In genomic region chr12:48851883-48852733, GRCh38 we compare ENCODE assay signal across 8 cellular contexts. TPM values are rescaled to one million over a fixed set of nuclear protein-coding genes. Genes with fewer than 3 reads are reported as not detected.
A peak's percentile ranks its signal among the peaks of the same experiment; 100 is the strongest.
DNase-seq lines count a peak whose midpoint lies in the region; TF ChIP-seq lines count a peak whose summit lies in the region.

Gene DDX23 (minus strand): TSS chr12:48852163. CDS start chr12:48845782, 6,381 bp downstream.

- H2BK20ac ChIP-seq in H9 (ENCODE audit: low read depth, low read length, poor library complexity, severe bottlenecking), result no peak within 1 kb of the TSS

- H3K36me3 ChIP-seq in MG63 (peaks cover 17% of the 10 kb centered on the region), neural cell (ENCODE audit: insufficient read depth, low read length) (no peaks in the 10 kb centered on the region), stomach (peaks cover 0 to 27% (median 17%) of the 10 kb centered on the region in 4 donors)

- H3K9me3 ChIP-seq in H9 (ENCODE audit: control insufficient read depth, low read depth, low read length), result no peaks in the 10 kb centered on the region
- H3K9me3 ChIP-seq in MG63, result no peaks in the 10 kb centered on the region
- H3K9me3 ChIP-seq in neural cell (ENCODE audit: low read length), result no peaks in the 10 kb centered on the region
- H3K9me3 ChIP-seq in stomach, result no peaks in the 10 kb centered on the region

- H3K9ac ChIP-seq in H9 (ENCODE audit: extremely low read depth, insufficient read length, low read length) (peak within 1 kb of the TSS; percentile 99), neural cell (ENCODE audit: low read length) (peak within 1 kb of the TSS; percentile 88)

- H3K36me3 Mint-ChIP-seq in H9 (ENCODE audit: insufficient read depth in 1 of 3, low read depth in 3 of 3), result peaks cover 1 to 17% (median 3%) of the 10 kb centered on the region in 3 experiments; a peak in 4 of 7 replicates

- H3K14ac ChIP-seq in H9 (ENCODE audit: insufficient read depth, low read length), result peak within 1 kb of the TSS; percentile 91

- H3K4me3 Mint-ChIP-seq in H9, result peak within 1 kb of the TSS; percentile 96 to 98

- WGBS in H9 (ENCODE audit: extremely low coverage, insufficient read length, low lambda C conversion rate), result no CpG with 5 or more reads among the region's 53 CpGs
- 0 to 1% (median 0%) methylated on average over 36 to 53 of the region's 53 CpGs for WGBS in stomach, 5 donors

- H4K5ac ChIP-seq in H9 (ENCODE audit: insufficient read length, low read depth, low read length), result peak within 1 kb of the TSS; percentile 44

- no peaks in the 10 kb centered on the region for H3K27me3 ChIP-seq in H9 (ENCODE audit: insufficient read depth, low read length)
- H3K27me3 ChIP-seq in MG63, result no peaks in the 10 kb centered on the region
- H3K27me3 ChIP-seq in neural cell (ENCODE audit: insufficient read depth, low read depth, low read length), result no peaks in the 10 kb centered on the region
- H3K27me3 ChIP-seq in stomach, result no peaks in the 10 kb centered on the region

- H2AFZ ChIP-seq in H9 (ENCODE audit: low read length) (no peak within 1 kb of the TSS), neural cell (ENCODE audit: low read depth, low read length) (peak within 1 kb of the TSS; percentile 69)

- peak within 1 kb of the TSS; percentile 62 for H3K4me2 ChIP-seq in H9 (ENCODE audit: insufficient read depth, insufficient read length, low read length)
- H3K4me2 ChIP-seq in neural cell (ENCODE audit: low read length), result peak within 1 kb of the TSS; percentile 78

- H2BK120ac ChIP-seq in H9 (ENCODE audit: low read depth, low read length, poor library complexity, severe bottlenecking), result peak within 1 kb of the TSS; percentile 96

- H2BK15ac ChIP-seq in H9 (ENCODE audit: low read depth, low read length), result no peak within 1 kb of the TSS

- H4K20me1 ChIP-seq in H9 (ENCODE audit: control insufficient read depth, insufficient read depth, insufficient read length) (no peaks in the 10 kb centered on the region), neural cell (ENCODE audit: insufficient read depth) (no peaks in the 10 kb centered on the region)

- no peaks in the 10 kb centered on the region for H3K27me3 Mint-ChIP-seq in H9 (ENCODE audit: low read depth)

- no peaks in the 10 kb centered on the region for H3F3A ChIP-seq in neural cell (ENCODE audit: insufficient read depth, low read length, poor library complexity, severe bottlenecking)

- no peaks in the 10 kb centered on the region for H3K9me3 Mint-ChIP-seq in H9

- H3K4me1 ChIP-seq in H9 (ENCODE audit: insufficient read depth, low read length) (0 out of 2 replicates have a peak, but pooled peaks cover 5% of the 10 kb centered on the region), stomach (peaks cover 18 to 51% (median 38%) of the 10 kb centered on the region in 4 donors)

- H3K23ac ChIP-seq in H9 (ENCODE audit: insufficient read length, low read depth, low read length), result no peak within 1 kb of the TSS

- H3K4me3 ChIP-seq in MG63 (peak within 1 kb of the TSS; percentile 89), neural cell (ENCODE audit: low read length) (peak within 1 kb of the TSS; percentile 95), stomach (peak within 1 kb of the TSS; percentile 64 to 98 (median 96))

- TF ChIP-seq EP300 in neural cell (conservative IDR thresholded peaks at IDR 0.05; ENCODE audit: poor library complexity, severe bottlenecking) (peak; percentile 63), stomach (IDR thresholded peaks at IDR 0.05) (peak; percentile 78)

- H2BK12ac ChIP-seq in H9 (ENCODE audit: insufficient read length, low read depth, low read length), result no peak within 1 kb of the TSS

- H2AK5ac ChIP-seq in H9 (ENCODE audit: insufficient read length, low read length), result no peak within 1 kb of the TSS

- DNase-seq in ELR (ENCODE audit: low read depth), result peak; percentile 98
- DNase-seq in H9, result peak; percentile 99
- DNase-seq in MG63, result peak; percentile 97
- peak; percentile 93 for DNase-seq in SHP77 treated with DMSO at 0.1 percent for 48 hours (lab: John Stamatoyannopoulos, UW)
- peak; percentile 97 for DNase-seq in activated effector memory CD4-positive, alpha-beta T cell treated with anti-CD3 and anti-CD28 coated beads, Interleukin-2, amount 50 U/mL, for 16 hours
- DNase-seq in fibroblast of the conjunctiva (ENCODE audit: low read depth), result peak; percentile 96
- peak; percentile 94 for DNase-seq in stomach

- no peak within 1 kb of the TSS for H2BK5ac ChIP-seq in H9 (ENCODE audit: insufficient read length, low read length)

- peak within 1 kb of the TSS; percentile 91 to 98 (median 97) for H3K27ac Mint-ChIP-seq in H9

- no peak within 1 kb of the TSS for H4K91ac ChIP-seq in H9 (ENCODE audit: insufficient read length, low read depth, low read length)

- intact Hi-C loops in stomach (cut with DNase I; ENCODE audit: low total_unique reads), result no loop called here

- peak within 1 kb of the TSS; percentile 80 for H3K18ac ChIP-seq in H9 (ENCODE audit: insufficient read length, low read depth, low read length)

- H3K79me1 ChIP-seq in H9 (ENCODE audit: insufficient read depth, low read depth, low read length, poor library complexity, severe bottlenecking), result peaks cover 6% of the 10 kb centered on the region

- TF ChIP-seq CTCF in H9 (conservative IDR thresholded peaks at IDR 0.05), result no peak
- TF ChIP-seq CTCF in neural cell (IDR thresholded peaks at IDR 0.05; ENCODE audit: poor library complexity, severe bottlenecking), result peak; percentile 22
- TF ChIP-seq CTCF in stomach (IDR thresholded peaks at IDR 0.05), result peak in 1 of 7 experiments; percentile 25

- no peak within 1 kb of the TSS for H3T11ph ChIP-seq in H9 (ENCODE audit: low read length)

- no peak within 1 kb of the TSS for H3K56ac ChIP-seq in H9 (ENCODE audit: insufficient read length, low read depth, low read length)

- TF ChIP-seq POLR2A in stomach (IDR thresholded peaks at IDR 0.05), result no peak

- peak; percentile 30 for TF ChIP-seq RAD21 in neural cell (conservative IDR thresholded peaks at IDR 0.05)

- peaks cover 14% of the 10 kb centered on the region; the same call in 1 of the 2 replicates for H3K79me2 ChIP-seq in H9 (ENCODE audit: insufficient read depth, low read length)
- peaks cover 21% of the 10 kb centered on the region for H3K79me2 ChIP-seq in neural cell (replicated peaks; ENCODE audit: insufficient read depth, low read length)

- H3K9me2 ChIP-seq in neural cell (ENCODE audit: insufficient read depth, low read length), result no peaks in the 10 kb centered on the region

- H3K4ac ChIP-seq in H9 (ENCODE audit: low read depth, low read length), result peak within 1 kb of the TSS; percentile 26; the same call in 1 of the 2 replicates

- no peak within 1 kb of the TSS for H3K27ac ChIP-seq in H9 (ENCODE audit: insufficient read length, low read depth, low read length)
- peak within 1 kb of the TSS; percentile 72 for H3K27ac ChIP-seq in neural cell (ENCODE audit: low read length)
- peak within 1 kb of the TSS; percentile 76 to 94 (median 91) for H3K27ac ChIP-seq in stomach

- H3K23me2 ChIP-seq in H9 (ENCODE audit: insufficient read length, low read depth, low read length, poor library complexity, severe bottlenecking), result no peaks in the 10 kb centered on the region

- peaks cover 14 to 19% of the 10 kb centered on the region in 2 experiments for H3K4me1 Mint-ChIP-seq in H9

- H4K8ac ChIP-seq in H9 (replicated peaks; ENCODE audit: insufficient read length, low read depth, low read length), result no peak within 1 kb of the TSS

TF ChIP-seq in neural cell, 6 proteins besides CTCF, POLR2A, EP300 and RAD21:
- TF ChIP-seq POLR2AphosphoS5 (IDR thresholded peaks at IDR 0.05) (peak; percentile 91), EZH2 (IDR thresholded peaks at IDR 0.05; ENCODE audit: borderline replicate concordance, insufficient read depth, low read length, poor library complexity, severe bottlenecking) (no peak), MXI1 (conservative IDR thresholded peaks at IDR 0.05; ENCODE audit: poor library complexity, severe bottlenecking) (peak; percentile 89), REST (IDR thresholded peaks at IDR 0.05; ENCODE audit: borderline replicate concordance) (peak; percentile 80), SMC3 (conservative IDR thresholded peaks at IDR 0.05; ENCODE audit: poor library complexity) (peak; percentile 35), TAF1 (IDR thresholded peaks at IDR 0.05; ENCODE audit: low read depth) (peak; percentile 43)

RNA-seq across cellular contexts. Expression of gene DDX23, which starts in this region (rescaled TPM):
- total RNA-seq in H9 (2021) (98.1 and 104 TPM in 2 replicates), stomach (10 to 100 TPM; 31.3 to 88.1 (median 82.2) TPM)
- total RNA-seq in MG63 (2014; rRNA removed; shearing (Covaris generic); ENCODE audit: low replicate concordance), result 76.0 and 85.0 TPM in 2 replicates
- polyA plus RNA-seq in neural cell (94.6 and 96.5 TPM in 2 replicates), stomach (10 to 100 TPM; 30.3 to 41.7 (median 34.2) TPM)
- polyA minus RNA-seq in neural cell, result 68.2 and 73.7 TPM in 2 replicates
